Comparison of ENCODE assay signal across 1 cellular context in genomic region chr9:125493384-125493783, GRCh38.
TF ChIP-seq lines count a peak whose summit lies in the region.

No MANE protein-coding gene starts in this region.

TF ChIP-seq in HepG2, 621 proteins besides CTCF, POLR2A, EP300 and RAD21 (continued from another document and continues in another):
- TF ChIP-seq SMARCE1 (IDR thresholded peaks at IDR 0.05; ENCODE audit: borderline replicate concordance) (no peak), HOXA3 (CRISPR knock-in tag; IDR thresholded peaks at IDR 0.05) (peak; percentile 51; the same call in 1 of the 2 replicates), MBNL3 (CRISPR knock-in tag; conservative IDR thresholded peaks at IDR 0.05) (no peak), ZNF329 (CRISPR knock-in tag; IDR thresholded peaks at IDR 0.05; ENCODE audit: low read depth) (no peak), GABPA (IDR thresholded peaks at IDR 0.05; ENCODE audit: low read depth, low read length) (no peak), GABPA (CRISPR knock-in tag; IDR thresholded peaks at IDR 0.05; ENCODE audit: low read depth) (no peak), ZNF660 (CRISPR knock-in tag; IDR thresholded peaks at IDR 0.05; ENCODE audit: borderline replicate concordance, low read depth) (no peak), ZNF614 (CRISPR knock-in tag; IDR thresholded peaks at IDR 0.05; ENCODE audit: borderline replicate concordance) (0 out of 2 replicates have a peak, but pooled peaks have one; percentile 23), PHF20 (CRISPR knock-in tag; IDR thresholded peaks at IDR 0.05) (no peak), MTA3 (CRISPR knock-in tag; IDR thresholded peaks at IDR 0.05) (no peak), HNRNPK (IDR thresholded peaks at IDR 0.05; ENCODE audit: low read depth, low read length, poor library complexity, severe bottlenecking) (no peak), DPF2 (CRISPR knock-in tag; IDR thresholded peaks at IDR 0.05; ENCODE audit: borderline replicate concordance, low read depth) (peak; percentile 78), GATAD2A (CRISPR knock-in tag; IDR thresholded peaks at IDR 0.05) (peak; percentile 86), ZBTB42 (CRISPR knock-in tag; IDR thresholded peaks at IDR 0.05) (no peak), ZSCAN22 (CRISPR knock-in tag; IDR thresholded peaks at IDR 0.05) (no peak), ZNF34 (CRISPR knock-in tag; IDR thresholded peaks at IDR 0.05; ENCODE audit: borderline replicate concordance) (no peak), JDP2 (CRISPR knock-in tag; IDR thresholded peaks at IDR 0.05; ENCODE audit: borderline replicate concordance) (no peak), ZNF597 (CRISPR knock-in tag; IDR thresholded peaks at IDR 0.05) (no peak), ATRX (CRISPR knock-in tag; IDR thresholded peaks at IDR 0.05; ENCODE audit: borderline replicate concordance) (no peak), CBFB (CRISPR knock-in tag; IDR thresholded peaks at IDR 0.05) (no peak), GZF1 (CRISPR knock-in tag; IDR thresholded peaks at IDR 0.05) (no peak), ZNF777 (CRISPR knock-in tag; IDR thresholded peaks at IDR 0.05) (no peak), PBX3 (CRISPR knock-in tag; IDR thresholded peaks at IDR 0.05; ENCODE audit: borderline replicate concordance) (no peak), SNAPC2 (CRISPR knock-in tag; IDR thresholded peaks at IDR 0.05) (no peak), ZKSCAN5 (CRISPR knock-in tag; IDR thresholded peaks at IDR 0.05) (no peak), ZNF260 (CRISPR knock-in tag; IDR thresholded peaks at IDR 0.05; ENCODE audit: borderline replicate concordance, low read depth) (no peak), ZMYM2 (CRISPR knock-in tag; IDR thresholded peaks at IDR 0.05) (peak; percentile 77), TIGD3 (CRISPR knock-in tag; IDR thresholded peaks at IDR 0.05; ENCODE audit: borderline replicate concordance) (no peak), ATF1 (CRISPR knock-in tag; IDR thresholded peaks at IDR 0.05) (no peak), ZNF577 (CRISPR knock-in tag; IDR thresholded peaks at IDR 0.05; ENCODE audit: borderline replicate concordance, low read depth) (no peak), EEA1 (CRISPR knock-in tag; IDR thresholded peaks at IDR 0.05; ENCODE audit: borderline replicate concordance) (no peak)
- TF ChIP-seq, protein P1, sequence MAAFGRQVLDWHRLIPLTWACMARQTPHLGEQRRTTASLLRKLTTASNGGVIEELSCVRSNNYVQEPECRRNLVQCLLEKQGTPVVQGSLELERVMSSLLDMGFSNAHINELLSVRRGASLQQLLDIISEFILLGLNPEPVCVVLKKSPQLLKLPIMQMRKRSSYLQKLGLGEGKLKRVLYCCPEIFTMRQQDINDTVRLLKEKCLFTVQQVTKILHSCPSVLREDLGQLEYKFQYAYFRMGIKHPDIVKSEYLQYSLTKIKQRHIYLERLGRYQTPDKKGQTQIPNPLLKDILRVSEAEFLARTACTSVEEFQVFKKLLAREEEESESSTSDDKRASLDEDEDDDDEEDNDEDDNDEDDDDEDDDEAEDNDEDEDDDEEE (CRISPR knock-in tag; IDR thresholded peaks at IDR 0.05) = no peak
- TF ChIP-seq, protein P2, sequence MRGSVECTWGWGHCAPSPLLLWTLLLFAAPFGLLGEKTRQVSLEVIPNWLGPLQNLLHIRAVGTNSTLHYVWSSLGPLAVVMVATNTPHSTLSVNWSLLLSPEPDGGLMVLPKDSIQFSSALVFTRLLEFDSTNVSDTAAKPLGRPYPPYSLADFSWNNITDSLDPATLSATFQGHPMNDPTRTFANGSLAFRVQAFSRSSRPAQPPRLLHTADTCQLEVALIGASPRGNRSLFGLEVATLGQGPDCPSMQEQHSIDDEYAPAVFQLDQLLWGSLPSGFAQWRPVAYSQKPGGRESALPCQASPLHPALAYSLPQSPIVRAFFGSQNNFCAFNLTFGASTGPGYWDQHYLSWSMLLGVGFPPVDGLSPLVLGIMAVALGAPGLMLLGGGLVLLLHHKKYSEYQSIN (CRISPR knock-in tag; IDR thresholded peaks at IDR 0.05; ENCODE audit: borderline replicate concordance) = no peak
- TF ChIP-seq, protein P3, sequence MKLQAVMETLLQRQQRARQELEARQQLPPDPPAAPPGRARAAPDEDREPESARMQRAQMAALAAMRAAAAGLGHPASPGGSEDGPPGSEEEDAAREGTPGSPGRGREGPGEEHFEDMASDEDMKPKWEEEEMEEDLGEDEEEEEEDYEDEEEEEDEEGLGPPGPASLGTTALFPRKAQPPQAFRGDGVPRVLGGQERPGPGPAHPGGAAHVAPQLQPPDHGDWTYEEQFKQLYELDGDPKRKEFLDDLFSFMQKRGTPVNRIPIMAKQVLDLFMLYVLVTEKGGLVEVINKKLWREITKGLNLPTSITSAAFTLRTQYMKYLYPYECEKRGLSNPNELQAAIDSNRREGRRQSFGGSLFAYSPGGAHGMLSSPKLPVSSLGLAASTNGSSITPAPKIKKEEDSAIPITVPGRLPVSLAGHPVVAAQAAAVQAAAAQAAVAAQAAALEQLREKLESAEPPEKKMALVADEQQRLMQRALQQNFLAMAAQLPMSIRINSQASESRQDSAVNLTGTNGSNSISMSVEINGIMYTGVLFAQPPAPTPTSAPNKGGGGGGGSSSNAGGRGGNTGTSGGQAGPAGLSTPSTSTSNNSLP (IDR thresholded peaks at IDR 0.05; ENCODE audit: low read depth, low read length) = no peak
- TF ChIP-seq, protein P4, sequence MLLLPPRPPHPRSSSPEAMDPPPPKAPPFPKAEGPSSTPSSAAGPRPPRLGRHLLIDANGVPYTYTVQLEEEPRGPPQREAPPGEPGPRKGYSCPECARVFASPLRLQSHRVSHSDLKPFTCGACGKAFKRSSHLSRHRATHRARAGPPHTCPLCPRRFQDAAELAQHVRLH (CRISPR knock-in tag; IDR thresholded peaks at IDR 0.05; ENCODE audit: borderline replicate concordance, low read depth) = peak; percentile 83; the same call in 1 of the 2 replicates
- TF ChIP-seq, protein P5, sequence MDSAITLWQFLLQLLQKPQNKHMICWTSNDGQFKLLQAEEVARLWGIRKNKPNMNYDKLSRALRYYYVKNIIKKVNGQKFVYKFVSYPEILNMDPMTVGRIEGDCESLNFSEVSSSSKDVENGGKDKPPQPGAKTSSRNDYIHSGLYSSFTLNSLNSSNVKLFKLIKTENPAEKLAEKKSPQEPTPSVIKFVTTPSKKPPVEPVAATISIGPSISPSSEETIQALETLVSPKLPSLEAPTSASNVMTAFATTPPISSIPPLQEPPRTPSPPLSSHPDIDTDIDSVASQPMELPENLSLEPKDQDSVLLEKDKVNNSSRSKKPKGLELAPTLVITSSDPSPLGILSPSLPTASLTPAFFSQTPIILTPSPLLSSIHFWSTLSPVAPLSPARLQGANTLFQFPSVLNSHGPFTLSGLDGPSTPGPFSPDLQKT (CRISPR knock-in tag; IDR thresholded peaks at IDR 0.05; ENCODE audit: borderline replicate concordance) = no peak
- TF ChIP-seq, protein P6, sequence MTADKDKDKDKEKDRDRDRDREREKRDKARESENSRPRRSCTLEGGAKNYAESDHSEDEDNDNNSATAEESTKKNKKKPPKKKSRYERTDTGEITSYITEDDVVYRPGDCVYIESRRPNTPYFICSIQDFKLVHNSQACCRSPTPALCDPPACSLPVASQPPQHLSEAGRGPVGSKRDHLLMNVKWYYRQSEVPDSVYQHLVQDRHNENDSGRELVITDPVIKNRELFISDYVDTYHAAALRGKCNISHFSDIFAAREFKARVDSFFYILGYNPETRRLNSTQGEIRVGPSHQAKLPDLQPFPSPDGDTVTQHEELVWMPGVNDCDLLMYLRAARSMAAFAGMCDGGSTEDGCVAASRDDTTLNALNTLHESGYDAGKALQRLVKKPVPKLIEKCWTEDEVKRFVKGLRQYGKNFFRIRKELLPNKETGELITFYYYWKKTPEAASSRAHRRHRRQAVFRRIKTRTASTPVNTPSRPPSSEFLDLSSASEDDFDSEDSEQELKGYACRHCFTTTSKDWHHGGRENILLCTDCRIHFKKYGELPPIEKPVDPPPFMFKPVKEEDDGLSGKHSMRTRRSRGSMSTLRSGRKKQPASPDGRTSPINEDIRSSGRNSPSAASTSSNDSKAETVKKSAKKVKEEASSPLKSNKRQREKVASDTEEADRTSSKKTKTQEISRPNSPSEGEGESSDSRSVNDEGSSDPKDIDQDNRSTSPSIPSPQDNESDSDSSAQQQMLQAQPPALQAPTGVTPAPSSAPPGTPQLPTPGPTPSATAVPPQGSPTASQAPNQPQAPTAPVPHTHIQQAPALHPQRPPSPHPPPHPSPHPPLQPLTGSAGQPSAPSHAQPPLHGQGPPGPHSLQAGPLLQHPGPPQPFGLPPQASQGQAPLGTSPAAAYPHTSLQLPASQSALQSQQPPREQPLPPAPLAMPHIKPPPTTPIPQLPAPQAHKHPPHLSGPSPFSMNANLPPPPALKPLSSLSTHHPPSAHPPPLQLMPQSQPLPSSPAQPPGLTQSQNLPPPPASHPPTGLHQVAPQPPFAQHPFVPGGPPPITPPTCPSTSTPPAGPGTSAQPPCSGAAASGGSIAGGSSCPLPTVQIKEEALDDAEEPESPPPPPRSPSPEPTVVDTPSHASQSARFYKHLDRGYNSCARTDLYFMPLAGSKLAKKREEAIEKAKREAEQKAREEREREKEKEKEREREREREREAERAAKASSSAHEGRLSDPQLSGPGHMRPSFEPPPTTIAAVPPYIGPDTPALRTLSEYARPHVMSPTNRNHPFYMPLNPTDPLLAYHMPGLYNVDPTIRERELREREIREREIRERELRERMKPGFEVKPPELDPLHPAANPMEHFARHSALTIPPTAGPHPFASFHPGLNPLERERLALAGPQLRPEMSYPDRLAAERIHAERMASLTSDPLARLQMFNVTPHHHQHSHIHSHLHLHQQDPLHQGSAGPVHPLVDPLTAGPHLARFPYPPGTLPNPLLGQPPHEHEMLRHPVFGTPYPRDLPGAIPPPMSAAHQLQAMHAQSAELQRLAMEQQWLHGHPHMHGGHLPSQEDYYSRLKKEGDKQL (CRISPR knock-in tag; IDR thresholded peaks at IDR 0.05; ENCODE audit: low read depth) = 0 out of 2 replicates have a peak, but pooled peaks have one; percentile 44
- TF ChIP-seq, protein P7, sequence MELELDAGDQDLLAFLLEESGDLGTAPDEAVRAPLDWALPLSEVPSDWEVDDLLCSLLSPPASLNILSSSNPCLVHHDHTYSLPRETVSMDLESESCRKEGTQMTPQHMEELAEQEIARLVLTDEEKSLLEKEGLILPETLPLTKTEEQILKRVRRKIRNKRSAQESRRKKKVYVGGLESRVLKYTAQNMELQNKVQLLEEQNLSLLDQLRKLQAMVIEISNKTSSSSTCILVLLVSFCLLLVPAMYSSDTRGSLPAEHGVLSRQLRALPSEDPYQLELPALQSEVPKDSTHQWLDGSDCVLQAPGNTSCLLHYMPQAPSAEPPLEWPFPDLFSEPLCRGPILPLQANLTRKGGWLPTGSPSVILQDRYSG (CRISPR knock-in tag; IDR thresholded peaks at IDR 0.05) = no peak
- TF ChIP-seq, protein P8, sequence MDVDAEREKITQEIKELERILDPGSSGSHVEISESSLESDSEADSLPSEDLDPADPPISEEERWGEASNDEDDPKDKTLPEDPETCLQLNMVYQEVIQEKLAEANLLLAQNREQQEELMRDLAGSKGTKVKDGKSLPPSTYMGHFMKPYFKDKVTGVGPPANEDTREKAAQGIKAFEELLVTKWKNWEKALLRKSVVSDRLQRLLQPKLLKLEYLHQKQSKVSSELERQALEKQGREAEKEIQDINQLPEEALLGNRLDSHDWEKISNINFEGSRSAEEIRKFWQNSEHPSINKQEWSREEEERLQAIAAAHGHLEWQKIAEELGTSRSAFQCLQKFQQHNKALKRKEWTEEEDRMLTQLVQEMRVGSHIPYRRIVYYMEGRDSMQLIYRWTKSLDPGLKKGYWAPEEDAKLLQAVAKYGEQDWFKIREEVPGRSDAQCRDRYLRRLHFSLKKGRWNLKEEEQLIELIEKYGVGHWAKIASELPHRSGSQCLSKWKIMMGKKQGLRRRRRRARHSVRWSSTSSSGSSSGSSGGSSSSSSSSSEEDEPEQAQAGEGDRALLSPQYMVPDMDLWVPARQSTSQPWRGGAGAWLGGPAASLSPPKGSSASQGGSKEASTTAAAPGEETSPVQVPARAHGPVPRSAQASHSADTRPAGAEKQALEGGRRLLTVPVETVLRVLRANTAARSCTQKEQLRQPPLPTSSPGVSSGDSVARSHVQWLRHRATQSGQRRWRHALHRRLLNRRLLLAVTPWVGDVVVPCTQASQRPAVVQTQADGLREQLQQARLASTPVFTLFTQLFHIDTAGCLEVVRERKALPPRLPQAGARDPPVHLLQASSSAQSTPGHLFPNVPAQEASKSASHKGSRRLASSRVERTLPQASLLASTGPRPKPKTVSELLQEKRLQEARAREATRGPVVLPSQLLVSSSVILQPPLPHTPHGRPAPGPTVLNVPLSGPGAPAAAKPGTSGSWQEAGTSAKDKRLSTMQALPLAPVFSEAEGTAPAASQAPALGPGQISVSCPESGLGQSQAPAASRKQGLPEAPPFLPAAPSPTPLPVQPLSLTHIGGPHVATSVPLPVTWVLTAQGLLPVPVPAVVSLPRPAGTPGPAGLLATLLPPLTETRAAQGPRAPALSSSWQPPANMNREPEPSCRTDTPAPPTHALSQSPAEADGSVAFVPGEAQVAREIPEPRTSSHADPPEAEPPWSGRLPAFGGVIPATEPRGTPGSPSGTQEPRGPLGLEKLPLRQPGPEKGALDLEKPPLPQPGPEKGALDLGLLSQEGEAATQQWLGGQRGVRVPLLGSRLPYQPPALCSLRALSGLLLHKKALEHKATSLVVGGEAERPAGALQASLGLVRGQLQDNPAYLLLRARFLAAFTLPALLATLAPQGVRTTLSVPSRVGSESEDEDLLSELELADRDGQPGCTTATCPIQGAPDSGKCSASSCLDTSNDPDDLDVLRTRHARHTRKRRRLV (CRISPR knock-in tag; IDR thresholded peaks at IDR 0.05) = no peak
